Comparison of ENCODE assay signal across 8 cellular contexts in genomic region chr12:110619534-110619953, GRCh38. TPM values are rescaled to one million over a fixed set of nuclear protein-coding genes. Genes with fewer than 3 reads are reported as not detected.
DNase-seq lines count a peak whose midpoint lies in the region; ATAC-seq and TF ChIP-seq lines count a peak whose summit lies in the region.

No MANE protein-coding gene starts in this region.

- no peaks in the 10 kb centered on the region for H3K9me3 ChIP-seq in osteoblast (ENCODE audit: low read depth, low read length)
- H3K9me3 ChIP-seq in aorta (ENCODE audit: control insufficient read depth, low read length): no peaks in the 10 kb centered on the region

- DNase-seq in GM13977 (ENCODE audit: low spot score) (peak; percentile 50), HFF-Myc (ENCODE audit: extremely low read depth, low read depth) (no peak), OCI-M1 (lab: John Stamatoyannopoulos, UW) (peak; percentile 24), naive B cell (peak; percentile 49), NCI-H1694 treated with DMSO at 0.1 percent for 48 hours (lab: John Stamatoyannopoulos, UW) (no peak), osteoblast (ENCODE audit: insufficient read length, low spot score, missing footprints) (no peak), NCI-H2196 (lab: John Stamatoyannopoulos, UW; ENCODE audit: unreplicated experiment) (no peak), aorta (no peak)

- H3K27ac Mint-ChIP-seq in naive B cell: peak overlapping the region; percentile 85 to 97 (median 93)

- H3K27me3 Mint-ChIP-seq in naive B cell: no peaks in the 10 kb centered on the region

- 82 to 84% methylated on average over 4 of the region's 4 CpGs for WGBS in aorta, 2 donors

- H3K4me3 ChIP-seq in HFF-Myc (replicated peaks; ENCODE audit: low read depth, low read length) (no peak overlapping the region), osteoblast (ENCODE audit: insufficient read depth, low read length) (no peak overlapping the region), aorta (ENCODE audit: low read length in 2 of 2) (no peak overlapping the region)

- H3K36me3 ChIP-seq in osteoblast (ENCODE audit: insufficient read depth, low read length) (peaks cover 4% of the 10 kb centered on the region), aorta (ENCODE audit: control insufficient read depth in 1 of 2, insufficient read depth in 2 of 2, low read length in 1 of 2) (no peaks in the 10 kb centered on the region)

- H3K4me3 Mint-ChIP-seq in naive B cell: peak overlapping the region; percentile 70 to 92 (median 86)

- H3K27me3 ChIP-seq in osteoblast (ENCODE audit: insufficient read depth, low read length): no peaks in the 10 kb centered on the region
- H3K27me3 ChIP-seq in aorta (ENCODE audit: control insufficient read depth in 1 of 2, insufficient read depth in 2 of 2, low read length in 1 of 2): no peaks in the 10 kb centered on the region

- H3K4me1 Mint-ChIP-seq in naive B cell: peaks cover 26 to 89% (median 62%) of the 10 kb centered on the region in 3 donors

- H3K4me1 ChIP-seq in osteoblast (ENCODE audit: insufficient read depth, low read length) (peaks cover 5% of the 10 kb centered on the region), aorta (ENCODE audit: control insufficient read depth in 1 of 2, insufficient read depth in 2 of 2, low read length in 2 of 2) (no peaks in the 10 kb centered on the region)

- peaks cover 0 to 5% of the 10 kb centered on the region in 2 donors for H3K36me3 Mint-ChIP-seq in naive B cell

- no peak overlapping the region for H3K4me2 ChIP-seq in osteoblast (ENCODE audit: insufficient read depth, low read length)

- H2AFZ ChIP-seq in osteoblast (ENCODE audit: low read length): no peak overlapping the region

- ATAC-seq in naive B cell (ENCODE audit: low read depth in 2 of 2) (peak; percentile 79 to 83), aorta (ENCODE audit: low FRiP score) (no peak)

- TF ChIP-seq CTCF in GM13977 (IDR thresholded peaks at IDR 0.05; ENCODE audit: extremely low read depth, insufficient read depth, missing control alignments) (peak; percentile 52), HFF-Myc (IDR thresholded peaks at IDR 0.05; ENCODE audit: low read depth, low read length, missing control alignments) (peak; percentile 3), osteoblast (IDR thresholded peaks at IDR 0.05; ENCODE audit: extremely low read depth, low read depth, low read length) (no peak)

- H3K79me2 ChIP-seq in osteoblast (ENCODE audit: insufficient read depth, low read length): peaks cover 1% of the 10 kb centered on the region

- intact Hi-C loops in aorta (cut with DNase I): no loop called here

- no peaks in the 10 kb centered on the region for H3K9me3 Mint-ChIP-seq in naive B cell

- H3K27ac ChIP-seq in osteoblast (ENCODE audit: low read depth, low read length) (no peak overlapping the region), aorta (ENCODE audit: low read depth in 1 of 2, low read length in 2 of 2) (no peak overlapping the region)

- H4K20me1 ChIP-seq in osteoblast (ENCODE audit: insufficient read depth, low read length): no peaks in the 10 kb centered on the region

- in situ Hi-C loops in GM13977 (cut with MboI; ENCODE audit: low pct_unique_long_range_greater_than_20kb, low sequenced_read_pairs, unreplicated experiment): loop anchor here (10.0 kb wide), 1 partner anchor 205 kb away; no protein-coding TSS in a partner anchor

RNA-seq across cellular contexts. Expression of gene TCTN1, which starts 5.6 kb away (rescaled TPM):
- 100 to 1,000 TPM in 1 of 6 donors, 10 to 100 TPM in 5; 52.8 to 109 (median 84.3) TPM for polyA plus RNA-seq in naive B cell (ENCODE audit: low read depth in 6 of 6)
- 45.2 and 61.9 TPM in 2 replicates for total RNA-seq in osteoblast
- 10 to 100 TPM; 19.3 to 40.3 TPM for total RNA-seq in aorta
- polyA plus RNA-seq in aorta: 10 to 100 TPM; 21.0 to 47.1 TPM

RNA-seq across cellular contexts. Expression of gene PPTC7, which starts 36.4 kb away (rescaled TPM):
- 10 to 100 TPM in 5 of 6 donors, 1 to 10 TPM in 1; 7.1 to 21.3 (median 15.9) TPM for polyA plus RNA-seq in naive B cell (ENCODE audit: low read depth in 6 of 6)
- 7.6 and 8.5 TPM in 2 replicates for total RNA-seq in osteoblast
- total RNA-seq in aorta: 10 to 100 TPM; 17.1 to 21.8 TPM
- polyA plus RNA-seq in aorta: 1 to 10 TPM; 8.5 to 9.5 TPM

Comparison
In these comparisons a context has a peak if more than half of its experiments do, and no peak if none do; other contexts are left out.
1. DNase-seq: peak in GM13977 (single experiment), OCI-M1 (single experiment) and naive B cell (single experiment); none in HFF-Myc (single experiment), NCI-H1694 treated with DMSO at 0.1 percent for 48 hours (single experiment), osteoblast (single experiment), NCI-H2196 (single experiment) and aorta (0 of 2).